Comparison of ENCODE assay signal across 14 cellular contexts in the genomic region with DNA sequence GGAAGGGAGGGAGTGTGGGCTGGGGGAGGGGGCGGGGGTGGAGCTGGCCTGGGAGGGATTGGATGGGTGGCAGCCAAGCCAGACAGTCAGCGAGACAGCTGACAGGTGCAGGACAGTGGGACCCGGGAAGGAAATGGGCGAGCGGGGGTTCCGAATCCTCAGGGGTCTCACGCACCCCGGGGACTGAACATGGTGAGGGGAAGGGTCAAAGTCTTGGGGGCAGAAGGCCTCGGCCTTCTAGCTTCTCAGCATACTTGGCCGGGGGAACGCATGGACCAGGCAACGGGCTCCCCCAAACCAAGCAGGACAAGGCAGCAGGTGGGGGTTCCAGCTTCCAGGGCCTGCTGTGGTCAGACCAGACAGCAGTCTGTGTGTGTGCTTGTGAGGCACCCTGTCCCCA. TPM values are rescaled to one million over a fixed set of nuclear protein-coding genes. Genes with fewer than 3 reads are reported as not detected.
DNase-seq lines count a peak whose midpoint lies in the region; ATAC-seq lines count a peak whose summit lies in the region.
"Had no signal": no experiment of that assay in that cellular context is flagged by ENCODE, and none has a peak within 500 bp of the region (broad histone marks: within the 10 kb centered on the region; RNA-seq: fewer than 3 reads in every experiment).

No MANE protein-coding gene starts in this region.

- ATAC-seq in Right ventricle myocardium superior (ENCODE audit: poor library complexity) (no peak), left colon (peak; percentile 39)
- no peak for ATAC-seq in stimulated activated effector memory CD8-positive, alpha-beta T cell treated with anti-CD3 and anti-CD28 coated beads, Interleukin-12 subunit alpha, Interleukin-12 subunit beta, amount 100 ng/mL, for 72 hours
- ATAC-seq: PC-3 had no signal

- peak; percentile 22 for DNase-seq in Right ventricle myocardium superior
- no peak for DNase-seq in cardiac septum (ENCODE audit: low spot score)
- DNase-seq in NCI-H1105 treated with DMSO at 0.1 percent for 48 hours (lab: John Stamatoyannopoulos, UW): peak; percentile 66
- no peak for DNase-seq in left colon
- DNase-seq in stimulated activated effector memory CD8-positive, alpha-beta T cell treated with anti-CD3 and anti-CD28 coated beads, Interleukin-12 subunit alpha, Interleukin-12 subunit beta, amount 100 ng/mL, for 72 hours (ENCODE audit: low spot score in 2 of 2): no peak
- no peak for DNase-seq in activated CD4-positive, CD25-positive, alpha-beta regulatory T cell (lab: John Stamatoyannopoulos, UW)
- DNase-seq: Caco-2, H7, NCI-H1048, NCI-H1694 treated with DMSO at 0.1 percent for 48 hours, NCI-H748 treated with DMSO at 0.1 percent for 48 hours, PC-3 had no signal

- H3K36me3 Mint-ChIP-seq in stimulated activated effector memory CD8-positive, alpha-beta T cell treated with anti-CD3 and anti-CD28 coated beads, Interleukin-12 subunit alpha, Interleukin-12 subunit beta, amount 100 ng/mL, for 72 hours: no peaks in the 10 kb centered on the region

- H3K9me3 Mint-ChIP-seq in stimulated activated effector memory CD8-positive, alpha-beta T cell treated with anti-CD3 and anti-CD28 coated beads, Interleukin-12 subunit alpha, Interleukin-12 subunit beta, amount 100 ng/mL, for 72 hours: no peaks in the 10 kb centered on the region

- H3K27ac ChIP-seq in skin epidermis: peak overlapping the region in 15 of 21 experiments; percentile 55 to 93 (median 76)
- H3K27ac ChIP-seq: KMS-11 had no signal

- H3K4me3 Mint-ChIP-seq in stimulated activated effector memory CD8-positive, alpha-beta T cell treated with anti-CD3 and anti-CD28 coated beads, Interleukin-12 subunit alpha, Interleukin-12 subunit beta, amount 100 ng/mL, for 72 hours: no peak overlapping the region

- no peaks in the 10 kb centered on the region for H3K4me1 Mint-ChIP-seq in stimulated activated effector memory CD8-positive, alpha-beta T cell treated with anti-CD3 and anti-CD28 coated beads, Interleukin-12 subunit alpha, Interleukin-12 subunit beta, amount 100 ng/mL, for 72 hours

- H3K27ac Mint-ChIP-seq in stimulated activated effector memory CD8-positive, alpha-beta T cell treated with anti-CD3 and anti-CD28 coated beads, Interleukin-12 subunit alpha, Interleukin-12 subunit beta, amount 100 ng/mL, for 72 hours: no peak overlapping the region

- intact Hi-C loops in Right ventricle myocardium superior (cut with DNase I): no loop called here
- intact Hi-C loops in cardiac septum (cut with DNase I): no loop called here
- intact Hi-C loops in left colon (cut with DNase I, micrococcal nuclease): no loop called here

- no peak overlapping the region for H3K4me3 ChIP-seq in skin epidermis

RNA-seq across cellular contexts. Expression of gene CASZ1, which starts 23.1 kb away (rescaled TPM):
- total RNA-seq in Right ventricle myocardium superior (50.3 TPM), cardiac septum (82.0 TPM), left colon (10 to 100 TPM; 61.3 to 63.8 TPM)

Comparison
In these comparisons a context has a peak if more than half of its experiments do, and no peak if none do; other contexts are left out.
1. DNase-seq: peak in Right ventricle myocardium superior (single experiment) and NCI-H1105 treated with DMSO at 0.1 percent for 48 hours (single experiment); none in cardiac septum (single experiment), left colon (0 of 2), stimulated activated effector memory CD8-positive, alpha-beta T cell treated with anti-CD3 and anti-CD28 coated beads, Interleukin-12 subunit alpha, Interleukin-12 subunit beta, amount 100 ng/mL, for 72 hours (0 of 2) and activated CD4-positive, CD25-positive, alpha-beta regulatory T cell (0 of 4).